In the genomic region with DNA sequence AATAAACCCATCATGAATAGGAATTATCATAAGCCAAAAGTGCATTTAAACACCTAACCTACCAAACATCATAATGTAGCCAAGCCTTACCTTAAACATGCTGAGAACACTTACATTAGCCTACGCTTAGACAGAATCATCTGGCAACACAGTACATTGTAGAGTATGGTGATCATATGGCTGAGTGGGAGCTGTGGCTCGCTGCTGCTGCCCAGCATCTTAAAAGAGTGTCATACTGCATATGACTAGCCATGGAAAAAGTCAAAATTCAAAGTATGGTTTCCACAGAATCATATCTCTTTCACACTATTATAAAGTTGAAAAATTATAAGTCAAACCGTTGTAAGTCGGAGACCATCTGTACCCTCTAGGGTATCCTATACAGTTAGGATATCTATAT, we compare ENCODE assay signal across 25 cellular contexts.
"Had no signal": no experiment of that assay in that cellular context is flagged by ENCODE, and none has a peak within 500 bp of the region (broad histone marks: within the 10 kb centered on the region; RNA-seq: fewer than 3 reads in every experiment).

No MANE protein-coding gene starts in this region.

- ATAC-seq: naive thymus-derived CD4-positive, alpha-beta T cell; natural killer cell; psoas muscle; right cardiac atrium; right lobe of liver; stimulated activated effector memory CD8-positive, alpha-beta T cell treated with anti-CD3 and anti-CD28 coated beads, Interleukin-12 subunit alpha, Interleukin-12 subunit beta, amount 100 ng/mL, for 72 hours; stimulated activated naive B cell treated with anti-CD40 and anti-IgM and Interleukin-4, amounts not matched to agents 10 μg/mL and 1 μg/mL and 100 μg/mL, for 72 hours had no signal

- H3K27ac ChIP-seq: neural progenitor cell, ovary, parathyroid adenoma, psoas muscle, right lobe of liver, sigmoid colon, stomach, thoracic aorta, thyroid gland, tibial nerve, upper lobe of left lung, uterus had no signal

- FAIRE-seq: small intestine had no signal

- DNase-seq: naive thymus-derived CD4-positive, alpha-beta T cell; natural killer cell; occipital lobe; ovary; psoas muscle; right cardiac atrium; right lobe of liver; sigmoid colon; small intestine; stimulated activated CD4-positive, alpha-beta T cell treated with anti-CD3 and anti-CD28 coated beads, Interleukin-15, amount 100 ng/mL, for 24 hours; stimulated activated CD4-positive, alpha-beta T cell treated with anti-CD3 and anti-CD28 coated beads, Interleukin-2, amount 100 ng/mL, for 24 hours; stimulated activated CD4-positive, alpha-beta T cell treated with anti-CD3 and anti-CD28 coated beads, Interleukin-2, amount 100 ng/mL, for 48 hours; stimulated activated CD4-positive, alpha-beta T cell treated with anti-CD3 and anti-CD28 coated beads, Interleukin-4, amount 100 ng/mL, for 24 hours; stimulated activated naive B cell treated with anti-CD40 and anti-IgM and Interleukin-4, amounts not matched to agents 10 μg/mL and 1 μg/mL and 100 μg/mL, for 72 hours; stimulated activated naive CD4-positive, alpha-beta T cell treated with Interleukin-2 at 50 U/mL for 16 hours; stomach; thyroid gland; trophoblast cell; upper lobe of left lung; uterus had no signal
